11 cellular contexts compared by ENCODE assay signal in the genomic region with DNA sequence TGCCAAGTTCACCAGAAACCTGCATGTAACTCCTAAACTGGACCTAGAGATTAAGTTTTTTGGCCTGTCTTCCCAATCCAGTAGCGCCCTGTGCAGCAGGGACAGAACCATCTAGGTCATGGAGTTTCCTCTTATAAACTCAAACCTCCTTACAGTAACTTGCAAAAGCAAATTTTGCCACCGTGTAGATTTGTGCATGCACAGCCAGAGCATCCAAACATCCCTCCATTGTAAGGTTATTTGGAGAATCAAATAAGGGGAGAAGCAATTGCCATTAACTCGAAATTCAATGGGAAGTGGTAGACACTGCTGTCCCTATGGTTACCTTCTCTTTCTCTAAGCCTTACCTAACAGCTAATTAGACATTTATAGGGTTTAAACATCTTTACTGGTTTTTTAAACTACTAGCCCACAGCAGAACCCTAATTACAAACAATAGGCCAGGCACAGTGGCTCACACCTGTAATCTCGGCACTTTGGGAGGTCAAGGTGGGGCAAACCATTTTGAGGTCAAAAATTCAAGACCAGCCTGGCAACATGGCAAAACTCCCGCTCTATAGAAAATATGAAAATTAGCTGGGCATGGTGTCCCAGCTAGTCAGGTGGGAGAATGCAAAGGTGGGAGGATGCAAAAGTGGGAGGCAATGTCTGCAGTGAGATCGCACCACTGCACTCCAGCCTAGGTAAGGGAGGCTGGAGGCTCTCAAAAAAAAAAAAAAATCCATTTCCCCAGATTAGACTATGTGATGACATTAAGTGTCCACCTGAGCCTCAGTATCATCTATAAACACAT. TPM values are rescaled to one million over a fixed set of nuclear protein-coding genes. Genes with fewer than 3 reads are reported as not detected.
A peak's percentile ranks its signal among the peaks of the same experiment; 100 is the strongest.
DNase-seq lines count a peak whose midpoint lies in the region; TF ChIP-seq lines count a peak whose summit lies in the region.
"Had no signal": no experiment of that assay in that cellular context is flagged by ENCODE, and none has a peak within 500 bp of the region (broad histone marks: within the 10 kb centered on the region; RNA-seq: fewer than 3 reads in every experiment).

No MANE protein-coding gene starts in this region.

- peaks cover 62% of the 10 kb centered on the region for H4K20me1 ChIP-seq in MM.1S (ENCODE audit: insufficient read depth, low read length)

- H3K9me3 ChIP-seq in cardiac muscle cell (ENCODE audit: low read depth) (no peaks in the 10 kb centered on the region), MM.1S (replicated peaks; ENCODE audit: insufficient read depth, low read length) (no peaks in the 10 kb centered on the region)

- H3K4me2 ChIP-seq in MM.1S (ENCODE audit: low read depth, low read length), result no peak overlapping the region

- H3K27me3 Mint-ChIP-seq in activated naive CD8-positive, alpha-beta T cell, result no peaks in the 10 kb centered on the region
- H3K27me3 Mint-ChIP-seq in stimulated activated naive CD8-positive, alpha-beta T cell treated with anti-CD3 and anti-CD28 coated beads, Interleukin-15, Interleukin-2, amounts not matched to agents 100 ng/mL and 50 ng/mL, for 24 hours, result no peaks in the 10 kb centered on the region

- peaks cover 39% of the 10 kb centered on the region for H3K79me2 ChIP-seq in MM.1S (ENCODE audit: low read length)

- H3K27me3 ChIP-seq in cardiac muscle cell, result no peaks in the 10 kb centered on the region
- no peaks in the 10 kb centered on the region for H3K27me3 ChIP-seq in MM.1S (replicated peaks; ENCODE audit: insufficient read depth, low read length)

- H3K9me2 ChIP-seq in MM.1S (replicated peaks; ENCODE audit: insufficient read depth, low read length), result no peaks in the 10 kb centered on the region

- H3K27ac ChIP-seq in cardiac muscle cell (peak overlapping the region; percentile 44), MM.1S (ENCODE audit: low read length) (peak overlapping the region; percentile 44; the same call in 1 of the 2 replicates)

- peak overlapping the region; percentile 91 for H3K27ac Mint-ChIP-seq in activated naive CD8-positive, alpha-beta T cell
- peak overlapping the region; percentile 96 for H3K27ac Mint-ChIP-seq in stimulated activated naive CD8-positive, alpha-beta T cell treated with anti-CD3 and anti-CD28 coated beads, Interleukin-15, Interleukin-2, amounts not matched to agents 100 ng/mL and 50 ng/mL, for 24 hours

- H3K4me1 Mint-ChIP-seq in activated naive CD8-positive, alpha-beta T cell (ENCODE audit: low read depth), result peaks cover 49% of the 10 kb centered on the region
- peaks cover 62% of the 10 kb centered on the region for H3K4me1 Mint-ChIP-seq in stimulated activated naive CD8-positive, alpha-beta T cell treated with anti-CD3 and anti-CD28 coated beads, Interleukin-15, Interleukin-2, amounts not matched to agents 100 ng/mL and 50 ng/mL, for 24 hours (ENCODE audit: low read depth)

- H3K36me3 ChIP-seq in cardiac muscle cell (peaks cover 45% of the 10 kb centered on the region), MM.1S (replicated peaks; ENCODE audit: insufficient read depth, low read length) (peaks cover 36% of the 10 kb centered on the region)

- DNase-seq in cardiac muscle cell (ENCODE audit: low read depth in 1 of 2, low spot score in 1 of 2) (no peak), cardiac septum (ENCODE audit: low spot score) (no peak), MM.1S (no peak), medulla oblongata (ENCODE audit: extremely low spot score) (no peak), NCI-H2196 treated with DMSO at 0.1 percent for 48 hours (lab: John Stamatoyannopoulos, UW; ENCODE audit: unreplicated experiment) (no peak), COLO829 (ENCODE audit: low spot score) (no peak)
- DNase-seq: activated gamma-delta T cell treated with Interleukin-2 at 50 U/mL for 16 hours, Calu3, SHP77 had no signal

- TF ChIP-seq CTCF in cardiac muscle cell (IDR thresholded peaks at IDR 0.05; ENCODE audit: low read depth, low read length), result no peak
- no peak for TF ChIP-seq CTCF in MM.1S (IDR thresholded peaks at IDR 0.05; ENCODE audit: low read length)

- intact Hi-C loops in cardiac septum (cut with DNase I), result no loop called here

- no peaks in the 10 kb centered on the region for H3K9me3 Mint-ChIP-seq in activated naive CD8-positive, alpha-beta T cell (ENCODE audit: low read depth)
- H3K9me3 Mint-ChIP-seq in stimulated activated naive CD8-positive, alpha-beta T cell treated with anti-CD3 and anti-CD28 coated beads, Interleukin-15, Interleukin-2, amounts not matched to agents 100 ng/mL and 50 ng/mL, for 24 hours, result no peaks in the 10 kb centered on the region

- peaks cover 41% of the 10 kb centered on the region for H3K36me3 Mint-ChIP-seq in activated naive CD8-positive, alpha-beta T cell
- H3K36me3 Mint-ChIP-seq in stimulated activated naive CD8-positive, alpha-beta T cell treated with anti-CD3 and anti-CD28 coated beads, Interleukin-15, Interleukin-2, amounts not matched to agents 100 ng/mL and 50 ng/mL, for 24 hours (ENCODE audit: low read depth), result peaks cover 67% of the 10 kb centered on the region

- no peak overlapping the region for H2AFZ ChIP-seq in MM.1S (ENCODE audit: low read length)

- H3F3A ChIP-seq in MM.1S (ENCODE audit: insufficient read depth, low read length), result peaks cover 83% of the 10 kb centered on the region

- H3K4me3 ChIP-seq in cardiac muscle cell (no peak overlapping the region), MM.1S (ENCODE audit: low read length) (no peak overlapping the region)

- H3K9ac ChIP-seq in MM.1S (ENCODE audit: low read length), result no peak overlapping the region

- H3K4me1 ChIP-seq in cardiac muscle cell (ENCODE audit: low read depth) (peaks cover 22% of the 10 kb centered on the region), MM.1S (ENCODE audit: low read length) (peaks cover 25% of the 10 kb centered on the region)

- H3K4me3 Mint-ChIP-seq in activated naive CD8-positive, alpha-beta T cell, result peak overlapping the region; percentile 99
- peak overlapping the region; percentile 90 for H3K4me3 Mint-ChIP-seq in stimulated activated naive CD8-positive, alpha-beta T cell treated with anti-CD3 and anti-CD28 coated beads, Interleukin-15, Interleukin-2, amounts not matched to agents 100 ng/mL and 50 ng/mL, for 24 hours

RNA-seq across cellular contexts. Expression of a gene that starts 6.6 kb away (rescaled TPM):
- total RNA-seq in cardiac muscle cell (386 and 958 TPM in 2 replicates), cardiac septum (1,191 TPM)
- polyA plus RNA-seq in cardiac muscle cell, result 325 and 839 TPM in 2 replicates
